Comparison of ENCODE assay signal across 18 cellular contexts in the genomic region with DNA sequence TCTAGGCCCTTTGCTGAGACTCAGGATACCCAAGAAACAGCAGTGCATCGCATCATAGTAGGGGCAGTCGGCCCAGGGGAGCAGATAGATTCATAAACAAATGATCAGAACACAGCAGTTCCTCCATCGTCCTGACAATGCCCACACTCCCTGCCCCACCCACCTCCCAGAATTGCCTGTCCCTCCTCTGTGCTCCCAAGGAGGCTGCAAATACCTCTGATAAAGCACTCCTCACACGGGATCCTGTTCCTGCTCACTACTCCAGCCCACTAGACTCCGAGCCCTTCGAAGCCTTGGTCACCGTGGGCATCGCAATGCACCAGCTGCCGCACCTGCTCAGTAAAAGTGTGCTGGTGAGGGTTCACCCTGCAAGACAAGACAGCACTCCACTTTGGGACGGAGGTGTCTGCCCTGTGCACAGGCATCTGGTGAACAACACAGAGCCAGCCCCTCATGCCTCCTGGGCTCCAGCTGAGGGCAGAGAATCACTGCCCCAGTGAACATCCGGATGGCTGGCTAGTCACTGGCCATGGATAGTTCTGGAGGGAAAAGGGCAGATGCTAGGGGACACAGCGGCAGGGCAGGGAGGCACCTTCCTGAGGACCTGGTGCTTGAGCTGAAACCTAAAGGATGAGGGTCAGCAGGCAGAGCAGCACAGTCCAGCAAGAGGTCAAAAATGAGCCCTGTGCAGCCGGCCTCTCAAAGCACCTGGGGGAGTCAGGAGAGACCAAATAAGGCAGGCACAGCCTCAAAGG.
DNase-seq lines count a peak whose midpoint lies in the region; ATAC-seq, FAIRE-seq and TF ChIP-seq lines count a peak whose summit lies in the region.
"Had no signal": no experiment of that assay in that cellular context is flagged by ENCODE, and none has a peak within 500 bp of the region (broad histone marks: within the 10 kb centered on the region; RNA-seq: fewer than 3 reads in every experiment).

No MANE protein-coding gene starts in this region.

- TF ChIP-seq EP300 in HepG2 (IDR thresholded peaks at IDR 0.05; ENCODE audit: low read depth in 2 of 2, low read length in 2 of 2): no peak
- TF ChIP-seq EP300 in HepG2 (CRISPR knock-in tag; IDR thresholded peaks at IDR 0.05; ENCODE audit: borderline replicate concordance): no peak

- POLR2A ChIA-PET in HepG2 (lab: Yijun Ruan, JAX): interaction anchor here (0.5 kb wide), 1 partner anchor 63 kb away, joined by 3 read pairs; no protein-coding TSS in a partner anchor

- TF ChIP-seq POLR2A in heart left ventricle (IDR thresholded peaks at IDR 0.05) (no peak), HepG2 (IDR thresholded peaks at IDR 0.05; ENCODE audit: insufficient read depth in 1 of 2, low read depth in 2 of 2, low read length in 2 of 2) (no peak), uterus (IDR thresholded peaks at IDR 0.05) (no peak), testis (IDR thresholded peaks at IDR 0.05) (no peak)

- CTCF ChIA-PET in HepG2 (lab: Yijun Ruan, JAX; ENCODE audit: low intra/inter-chr PET ratio, low total read pairs): no interaction called here

- H3K4me1 ChIP-seq in heart left ventricle (peaks cover 0 to 27% (median 5%) of the 10 kb centered on the region in 12 donors), HepG2 (ENCODE audit: insufficient read depth, low read length) (peaks cover 59% of the 10 kb centered on the region), uterus (peaks cover 16 to 21% of the 10 kb centered on the region in 2 donors), testis (peaks cover 9% of the 10 kb centered on the region)

- H4K20me1 ChIP-seq in HepG2 (ENCODE audit: insufficient read depth, low read length): peaks cover 44% of the 10 kb centered on the region

- FAIRE-seq in HepG2 (lab: Jason Lieb, UNC): no peak
- FAIRE-seq: bronchial epithelial cell had no signal

- H3K36me3 Mint-ChIP-seq in stimulated activated memory B cell treated with anti-CD40 and anti-IgM and Interleukin-4, amounts not matched to agents 10 μg/mL and 1 μg/mL and 100 μg/mL, for 72 hours: peaks cover 31% of the 10 kb centered on the region
- H3K36me3 Mint-ChIP-seq: activated naive CD4-positive, alpha-beta T cell treated with anti-CD3 and anti-CD28 coated beads, Interleukin-2, amount 10 ng/mL, durations not matched to agents 7 days and 5 days; natural killer cell treated with Interleukin-12 subunit alpha and Interleukin-12 subunit beta and Interleukin-15 and Interleukin-18, amount 100 ng/mL, for 72 hours had no signal

- H2AFZ ChIP-seq in HepG2 (ENCODE audit: low read length): no peak overlapping the region

- H3K27ac ChIP-seq in heart left ventricle (peak overlapping the region in 10 of 12 donors; percentile 36 to 79 (median 56)), HepG2 (ENCODE audit: extremely low read length, insufficient read depth, low read length) (peak overlapping the region; percentile 43), uterus (peak overlapping the region; percentile 71 to 87), testis (no peak overlapping the region)
- H3K27ac ChIP-seq: HL-60, lower lobe of right lung, SJSA1 had no signal

- H3K9ac ChIP-seq in HepG2 (ENCODE audit: insufficient read depth, low read depth, low read length): no peak overlapping the region

- TF ChIP-seq CTCF in heart left ventricle (IDR thresholded peaks at IDR 0.05) (no peak), HepG2 (CRISPR knock-in tag; IDR thresholded peaks at IDR 0.05) (no peak), uterus (IDR thresholded peaks at IDR 0.05) (no peak), testis (IDR thresholded peaks at IDR 0.05) (no peak)

- H3K36me3 ChIP-seq in heart left ventricle: peaks cover 0 to 7% (median 0%) of the 10 kb centered on the region in 9 donors
- H3K36me3 ChIP-seq in HepG2 (replicated peaks in 1 of 2; ENCODE audit: control insufficient read depth in 1 of 2, insufficient read depth in 2 of 2, low read length in 2 of 2): peaks cover 16 to 64% of the 10 kb centered on the region in 2 experiments
- no peaks in the 10 kb centered on the region for H3K36me3 ChIP-seq in uterus
- H3K36me3 ChIP-seq in testis (ENCODE audit: low read depth, missing control alignments): no peaks in the 10 kb centered on the region

- no peak for TF ChIP-seq RAD21 in HepG2 (CRISPR knock-in tag; IDR thresholded peaks at IDR 0.05)

- intact Hi-C loops in heart left ventricle (cut with DNase I): no loop called here
- intact Hi-C loops in Right ventricle myocardium superior (cut with DNase I): no loop called here
- intact Hi-C loops in HepG2 (cut with micrococcal nuclease; ENCODE audit: unreplicated experiment): no loop called here
- intact Hi-C loops in sciatic nerve (cut with DNase I): no loop called here
- intact Hi-C loops in uterus (cut with DNase I; ENCODE audit: low total_unique reads): no loop called here
- intact Hi-C loops in testis (cut with DNase I; ENCODE audit: low total_unique reads): no loop called here

- H3K4me2 ChIP-seq in HepG2 (ENCODE audit: low read depth, low read length): no peak overlapping the region

- WGBS in heart left ventricle, 4 donors: 78 to 91% (median 88%) methylated on average over 13 of the region's 13 CpGs
- WGBS in HepG2 (ENCODE audit: low lambda C conversion rate): 88% methylated on average over 12 of the region's 13 CpGs
- WGBS in testis, 2 donors: 83 to 85% methylated on average over 11 to 13 of the region's 13 CpGs

- H3K27me3 Mint-ChIP-seq in stimulated activated memory B cell treated with anti-CD40 and anti-IgM and Interleukin-4, amounts not matched to agents 10 μg/mL and 1 μg/mL and 100 μg/mL, for 72 hours: no peaks in the 10 kb centered on the region

- in situ Hi-C loops in HepG2 (cut with HindIII; ENCODE audit: extremely low pct_ligation_motif_present, low pct_unique_long_range_greater_than_20kb): no loop called here

- H3K4me3 ChIP-seq in heart left ventricle (no peak overlapping the region), HepG2 (replicated peaks in 1 of 3; ENCODE audit: insufficient read depth in 1 of 3, low read depth in 2 of 3, low read length in 3 of 3) (no peak overlapping the region), uterus (no peak overlapping the region), testis (no peak overlapping the region)
- H3K4me3 ChIP-seq: lower lobe of right lung, SJSA1 had no signal

- H3K79me2 ChIP-seq in HepG2 (ENCODE audit: insufficient read depth, low read length): peaks cover 83% of the 10 kb centered on the region

- no peaks in the 10 kb centered on the region for H3K9me3 ChIP-seq in heart left ventricle
- H3K9me3 ChIP-seq in HepG2 (ENCODE audit: low read length): no peaks in the 10 kb centered on the region
- no peaks in the 10 kb centered on the region for H3K9me3 ChIP-seq in uterus
- no peaks in the 10 kb centered on the region for H3K9me3 ChIP-seq in testis
- H3K9me3 ChIP-seq: lower lobe of right lung, SJSA1 had no signal

- no peaks in the 10 kb centered on the region for H3K27me3 ChIP-seq in heart left ventricle
- no peaks in the 10 kb centered on the region for H3K27me3 ChIP-seq in HepG2 (ENCODE audit: control insufficient read depth in 1 of 2, insufficient read depth in 2 of 2, low read length in 2 of 2)
- no peaks in the 10 kb centered on the region for H3K27me3 ChIP-seq in uterus
- no peaks in the 10 kb centered on the region for H3K27me3 ChIP-seq in testis
- H3K27me3 ChIP-seq: SJSA1 had no signal

- H3K4me1 Mint-ChIP-seq in stimulated activated memory B cell treated with anti-CD40 and anti-IgM and Interleukin-4, amounts not matched to agents 10 μg/mL and 1 μg/mL and 100 μg/mL, for 72 hours: peaks cover 22% of the 10 kb centered on the region
- H3K4me1 Mint-ChIP-seq: activated naive CD4-positive, alpha-beta T cell treated with anti-CD3 and anti-CD28 coated beads, Interleukin-2, amount 10 ng/mL, durations not matched to agents 7 days and 5 days had no signal

- H3K9me3 Mint-ChIP-seq in stimulated activated memory B cell treated with anti-CD40 and anti-IgM and Interleukin-4, amounts not matched to agents 10 μg/mL and 1 μg/mL and 100 μg/mL, for 72 hours: no peaks in the 10 kb centered on the region
- H3K9me3 Mint-ChIP-seq: activated naive CD4-positive, alpha-beta T cell treated with anti-CD3 and anti-CD28 coated beads, Interleukin-2, amount 10 ng/mL, durations not matched to agents 7 days and 5 days; natural killer cell treated with Interleukin-12 subunit alpha and Interleukin-12 subunit beta and Interleukin-15 and Interleukin-18, amount 100 ng/mL, for 72 hours; stimulated activated naive CD8-positive, alpha-beta T cell treated with anti-CD3 and anti-CD28 coated beads, Interleukin-15, Interleukin-2, amounts not matched to agents 100 ng/mL and 50 ng/mL, for 24 hours had no signal

- BruUV-seq in HepG2 (replicated peaks; lab: Mats Ljungman, UMichigan): no TSS peak

- DNase-seq in heart left ventricle: peak in 1 of 5 donors; percentile 28
- DNase-seq in Right ventricle myocardium superior: no peak
- no peak for DNase-seq in HepG2 (ENCODE audit: low spot score)
- no peak for DNase-seq in sciatic nerve (ENCODE audit: low spot score)
- no peak for DNase-seq in uterus
- DNase-seq in stimulated activated naive CD4-positive, alpha-beta T cell treated with Interleukin-2 at 50 U/mL for 16 hours (lab: John Stamatoyannopoulos, UW): no peak
- DNase-seq in testis: no peak
- DNase-seq: 8988T; activated CD8-positive, alpha-beta memory T cell treated with anti-CD3 and anti-CD28 coated beads, Interleukin-2, amount 50 U/mL, for 48 hours; activated naive CD4-positive, alpha-beta T cell treated with anti-CD3 and anti-CD28 coated beads, Interleukin-2, amount 10 ng/mL, durations not matched to agents 7 days and 5 days; lower lobe of right lung; NCI-H1105 treated with DMSO at 0.1 percent for 48 hours had no signal

- ATAC-seq in heart left ventricle (peak in 1 of 4 donors; percentile 7), Right ventricle myocardium superior (ENCODE audit: poor library complexity) (no peak), HepG2 (no peak), sciatic nerve (peak; percentile 3)
- ATAC-seq in stimulated activated memory B cell treated with anti-CD40 and anti-IgM and Interleukin-4, amounts not matched to agents 10 μg/mL and 1 μg/mL and 100 μg/mL, for 72 hours: no peak

- no peak overlapping the region for H3K4me3 Mint-ChIP-seq in stimulated activated memory B cell treated with anti-CD40 and anti-IgM and Interleukin-4, amounts not matched to agents 10 μg/mL and 1 μg/mL and 100 μg/mL, for 72 hours
- H3K4me3 Mint-ChIP-seq: activated naive CD4-positive, alpha-beta T cell treated with anti-CD3 and anti-CD28 coated beads, Interleukin-2, amount 10 ng/mL, durations not matched to agents 7 days and 5 days; natural killer cell treated with Interleukin-12 subunit alpha and Interleukin-12 subunit beta and Interleukin-15 and Interleukin-18, amount 100 ng/mL, for 72 hours; stimulated activated naive CD8-positive, alpha-beta T cell treated with anti-CD3 and anti-CD28 coated beads, Interleukin-15, Interleukin-2, amounts not matched to agents 100 ng/mL and 50 ng/mL, for 24 hours had no signal

- no peak overlapping the region for H3K27ac Mint-ChIP-seq in stimulated activated memory B cell treated with anti-CD40 and anti-IgM and Interleukin-4, amounts not matched to agents 10 μg/mL and 1 μg/mL and 100 μg/mL, for 72 hours
- H3K27ac Mint-ChIP-seq: activated naive CD4-positive, alpha-beta T cell treated with anti-CD3 and anti-CD28 coated beads, Interleukin-2, amount 10 ng/mL, durations not matched to agents 7 days and 5 days; natural killer cell treated with Interleukin-12 subunit alpha and Interleukin-12 subunit beta and Interleukin-15 and Interleukin-18, amount 100 ng/mL, for 72 hours; stimulated activated naive CD8-positive, alpha-beta T cell treated with anti-CD3 and anti-CD28 coated beads, Interleukin-15, Interleukin-2, amounts not matched to agents 100 ng/mL and 50 ng/mL, for 24 hours had no signal

Comparison
In these comparisons a context has a peak if more than half of its experiments do, and no peak if none do; other contexts are left out.
1. H3K27ac ChIP-seq: peak in heart left ventricle (10 of 12), HepG2 (single experiment) and uterus (2 of 2); none in testis (0 of 2).